ENCODE assay signal across 8 cellular contexts in genomic region chr1:975896-976683, GRCh38. TPM values are rescaled to one million over a fixed set of nuclear protein-coding genes. Genes with fewer than 3 reads are reported as not detected.
DNase-seq lines count a peak whose midpoint lies in the region; ATAC-seq, FAIRE-seq and TF ChIP-seq lines count a peak whose summit lies in the region.

No MANE protein-coding gene starts in this region.

- no peak for TF ChIP-seq POLR2A in vagina (IDR thresholded peaks at IDR 0.05)

- H3K9ac ChIP-seq in neuronal stem cell (ENCODE audit: low read depth, low read length, poor library complexity): peak overlapping the region; percentile 50

- H3K36me3 ChIP-seq in neuronal stem cell (replicated peaks in 1 of 2; ENCODE audit: control insufficient read depth in 2 of 2, insufficient read depth in 2 of 2, low read length in 2 of 2) (no peaks in the 10 kb centered on the region), vagina (no peaks in the 10 kb centered on the region)

- H3K23ac ChIP-seq in neuronal stem cell (ENCODE audit: low read depth, low read length, poor library complexity): peak overlapping the region; percentile 80

- peak overlapping the region; percentile 53 for H2BK5ac ChIP-seq in neuronal stem cell (ENCODE audit: low read length)

- no CpG with 5 or more reads among the region's 40 CpGs for WGBS in neuronal stem cell (ENCODE audit: extremely low coverage in 2 of 2, insufficient read length in 2 of 2, insufficient replicate concordance in 1 of 2), 2 donors

- no peak for FAIRE-seq in D721Med (lab: Jason Lieb, UNC)

- CTCF ChIA-PET in activated CD8-positive, alpha-beta T cell treated with anti-CD3 and anti-CD28 coated beads for 36 hours (lab: Charles Lee): interaction anchor here (0.8 to 1.2 kb wide), 7 partner anchors 9 to 107 kb away, joined by 3 to 4 read pairs (median 3); no protein-coding TSS in a partner anchor

- H2AK5ac ChIP-seq in neuronal stem cell (ENCODE audit: low read depth, low read length): peak overlapping the region; percentile 41

- DNase-seq in D721Med (ENCODE audit: insufficient read length, low spot score): peak; percentile 75
- peak; percentile 80 for DNase-seq in H4 (ENCODE audit: low spot score)
- peak; percentile 52 to 86 for DNase-seq in NCI-H526 (lab: John Stamatoyannopoulos, UW)
- DNase-seq in activated CD8-positive, alpha-beta T cell treated with anti-CD3 and anti-CD28 coated beads for 36 hours: peak; percentile 73
- DNase-seq in epithelial cell of proximal tubule (ENCODE audit: low read depth): no peak
- no peak for DNase-seq in neuronal stem cell (ENCODE audit: low spot score)
- DNase-seq in vagina (ENCODE audit: extremely low spot score in 2 of 2): no peak

- peaks cover 4% of the 10 kb centered on the region for H3K4me1 Mint-ChIP-seq in activated CD8-positive, alpha-beta T cell treated with anti-CD3 and anti-CD28 coated beads for 36 hours (ENCODE audit: low read depth)

- no peaks in the 10 kb centered on the region for H3K36me3 Mint-ChIP-seq in activated CD8-positive, alpha-beta T cell treated with anti-CD3 and anti-CD28 coated beads for 36 hours (ENCODE audit: low read depth)

- H2BK120ac ChIP-seq in neuronal stem cell (ENCODE audit: low read depth, low read length): no peak overlapping the region

- H3K18ac ChIP-seq in neuronal stem cell (ENCODE audit: low read length): peak overlapping the region; percentile 90

- POLR2A ChIA-PET in activated CD8-positive, alpha-beta T cell treated with anti-CD3 and anti-CD28 coated beads for 36 hours (lab: Charles Lee): interaction anchor here (0.7 to 1.1 kb wide), 3 partner anchors 10 to 139 kb away, joined by 3 read pairs; partner anchors contain the start of gene PLEKHN1

- intact Hi-C loops in activated CD8-positive, alpha-beta T cell treated with anti-CD3 and anti-CD28 coated beads for 36 hours (cut with micrococcal nuclease): no loop called here
- intact Hi-C loops in vagina (cut with DNase I): no loop called here

- H3K4ac ChIP-seq in neuronal stem cell (ENCODE audit: low read length): peak overlapping the region; percentile 69

- TF ChIP-seq CTCF in D721Med (IDR thresholded peaks at IDR 0.05; ENCODE audit: insufficient read depth, missing control alignments) (peak; percentile 39), epithelial cell of proximal tubule (conservative IDR thresholded peaks at IDR 0.05; ENCODE audit: low read depth, low read length) (peak; percentile 66), vagina (IDR thresholded peaks at IDR 0.05) (peak in 2 of 3 experiments; percentile 24 to 59)
- peak; percentile 75 for TF ChIP-seq CTCF in activated CD8-positive, alpha-beta T cell treated with anti-CD3 and anti-CD28 coated beads for 36 hours (IDR thresholded peaks at IDR 0.05)

- H3K14ac ChIP-seq in neuronal stem cell (ENCODE audit: low read length): peak overlapping the region; percentile 2

- H2AFZ ChIP-seq in neuronal stem cell (ENCODE audit: low read length): peak overlapping the region; percentile 94

- H3K4me3 ChIP-seq in epithelial cell of proximal tubule (ENCODE audit: low read depth, low read length) (peak overlapping the region; percentile 44), neuronal stem cell (ENCODE audit: low read length in 2 of 2) (peak overlapping the region in 1 of 2 donors; percentile 62), vagina (peak overlapping the region; percentile 23 to 34)

- H3K9me3 Mint-ChIP-seq in activated CD8-positive, alpha-beta T cell treated with anti-CD3 and anti-CD28 coated beads for 36 hours: no peaks in the 10 kb centered on the region

- H3K27me3 Mint-ChIP-seq in activated CD8-positive, alpha-beta T cell treated with anti-CD3 and anti-CD28 coated beads for 36 hours: peaks cover 15% of the 10 kb centered on the region

- H3K27ac ChIP-seq in neuronal stem cell (replicated peaks; ENCODE audit: low read length) (no peak overlapping the region), vagina (no peak overlapping the region)

- no peak overlapping the region for H3K4me3 Mint-ChIP-seq in activated CD8-positive, alpha-beta T cell treated with anti-CD3 and anti-CD28 coated beads for 36 hours

- peak; percentile 86 for ATAC-seq in activated CD8-positive, alpha-beta T cell treated with anti-CD3 and anti-CD28 coated beads for 36 hours
- ATAC-seq in HG03039 (IDR thresholded peaks at IDR 0.05; ENCODE audit: unreplicated experiment): no peak

- no peak overlapping the region for H4K91ac ChIP-seq in neuronal stem cell (ENCODE audit: low read depth, low read length, poor library complexity)

- H4K8ac ChIP-seq in neuronal stem cell (ENCODE audit: low read depth, low read length): no peak overlapping the region

- no peak overlapping the region for H3K27ac Mint-ChIP-seq in activated CD8-positive, alpha-beta T cell treated with anti-CD3 and anti-CD28 coated beads for 36 hours

- no peaks in the 10 kb centered on the region for H3K79me1 ChIP-seq in neuronal stem cell (ENCODE audit: low read depth, low read length)

- H3K4me1 ChIP-seq in neuronal stem cell (ENCODE audit: control insufficient read depth in 2 of 2, insufficient read depth in 1 of 2, low read depth in 1 of 2, low read length in 2 of 2) (peaks cover 1 to 4% of the 10 kb centered on the region in 2 donors), vagina (peaks cover 23% of the 10 kb centered on the region)

- peak overlapping the region; percentile 73 for H2BK12ac ChIP-seq in neuronal stem cell (ENCODE audit: low read length)

- H3K27me3 ChIP-seq in neuronal stem cell (ENCODE audit: control insufficient read depth in 3 of 3, insufficient read depth in 3 of 3, low read depth in 1 of 3, low read length in 3 of 3): peaks cover 0 to 67% (median 20%) of the 10 kb centered on the region in 3 experiments
- H3K27me3 ChIP-seq in vagina: peaks cover 4% of the 10 kb centered on the region

- peak overlapping the region; percentile 58 for H2BK15ac ChIP-seq in neuronal stem cell (ENCODE audit: low read length)

- peak overlapping the region; percentile 43 for H3K4me2 ChIP-seq in neuronal stem cell (ENCODE audit: insufficient read depth, low read length, poor library complexity, severe bottlenecking)

- H3K9me3 ChIP-seq in neuronal stem cell (replicated peaks in 1 of 2; ENCODE audit: control insufficient read depth in 2 of 2, insufficient read depth in 1 of 2, low read depth in 1 of 2, low read length in 2 of 2) (no peaks in the 10 kb centered on the region), vagina (no peaks in the 10 kb centered on the region)

RNA-seq across cellular contexts. Expression of gene PERM1, which starts 5.8 kb away (rescaled TPM):
- total RNA-seq in H4 (2014; rRNA removed; shearing (Covaris generic)): 0.19 TPM in 1 of 2 replicates, not detected in the other
- not detected for total RNA-seq in activated CD8-positive, alpha-beta T cell treated with anti-CD3 and anti-CD28 coated beads for 36 hours
- total RNA-seq in epithelial cell of proximal tubule (not detected in 2 replicates), vagina (not detected)
- polyA plus RNA-seq in neuronal stem cell (2013, experiment 1 of 2): not detected
- 0.01 TPM for polyA plus RNA-seq in neuronal stem cell (2013, experiment 2 of 2)

RNA-seq across cellular contexts. Expression of gene PLEKHN1, which starts 9.8 kb away (rescaled TPM):
- total RNA-seq in H4 (2014; rRNA removed; shearing (Covaris generic)): 0.08 and 1.2 TPM in 2 replicates
- total RNA-seq in activated CD8-positive, alpha-beta T cell treated with anti-CD3 and anti-CD28 coated beads for 36 hours: 1 to 10 TPM; 1.0 to 1.3 TPM
- 3.1 and 6.8 TPM in 2 replicates for total RNA-seq in epithelial cell of proximal tubule
- polyA plus RNA-seq in neuronal stem cell (2013, experiment 1 of 2): 0.07 TPM
- 0.03 TPM for polyA plus RNA-seq in neuronal stem cell (2013, experiment 2 of 2)
- total RNA-seq in vagina: 15.2 TPM

RNA-seq across cellular contexts. Expression of gene KLHL17, which starts 15.7 kb away (rescaled TPM):
- 1.9 and 5.7 TPM in 2 replicates for total RNA-seq in H4 (2014; rRNA removed; shearing (Covaris generic))
- 10 to 100 TPM; 27.8 to 31.2 TPM for total RNA-seq in activated CD8-positive, alpha-beta T cell treated with anti-CD3 and anti-CD28 coated beads for 36 hours
- 11.9 and 33.3 TPM in 2 replicates for total RNA-seq in epithelial cell of proximal tubule
- 22.0 TPM for polyA plus RNA-seq in neuronal stem cell (2013, experiment 1 of 2)
- polyA plus RNA-seq in neuronal stem cell (2013, experiment 2 of 2): 20.9 TPM
- total RNA-seq in vagina: 19.6 TPM

RNA-seq across cellular contexts. Expression of gene NOC2L, which starts 17.0 kb away (rescaled TPM):
- total RNA-seq in H4 (2014; rRNA removed; shearing (Covaris generic)): 78.4 and 90.7 TPM in 2 replicates
- total RNA-seq in activated CD8-positive, alpha-beta T cell treated with anti-CD3 and anti-CD28 coated beads for 36 hours: 100 to 1,000 TPM; 138 to 139 TPM
- total RNA-seq in epithelial cell of proximal tubule (73.9 and 132 TPM in 2 replicates), vagina (42.5 TPM)
- 33.5 TPM for polyA plus RNA-seq in neuronal stem cell (2013, experiment 1 of 2)
- 32.6 TPM for polyA plus RNA-seq in neuronal stem cell (2013, experiment 2 of 2)

RNA-seq across cellular contexts. Expression of gene HES4, which starts 23.8 kb away (rescaled TPM):
- 3.6 and 17.7 TPM in 2 replicates for total RNA-seq in H4 (2014; rRNA removed; shearing (Covaris generic))
- total RNA-seq in activated CD8-positive, alpha-beta T cell treated with anti-CD3 and anti-CD28 coated beads for 36 hours: 1 to 10 TPM; 5.7 to 9.0 TPM
- total RNA-seq in epithelial cell of proximal tubule: 141 and 193 TPM in 2 replicates
- polyA plus RNA-seq in neuronal stem cell (2013, experiment 1 of 2): 312 TPM
- polyA plus RNA-seq in neuronal stem cell (2013, experiment 2 of 2): 285 TPM
- total RNA-seq in vagina: 34.6 TPM

Comparison
In these comparisons a context has a peak if more than half of its experiments do, and no peak if none do; other contexts are left out.
1. DNase-seq: peak in D721Med (single experiment), H4 (single experiment), NCI-H526 (2 of 2) and activated CD8-positive, alpha-beta T cell treated with anti-CD3 and anti-CD28 coated beads for 36 hours (single experiment); none in epithelial cell of proximal tubule (single experiment), neuronal stem cell (single experiment) and vagina (0 of 2).
2. Peak in every context shown above with its lines, with median percentiles within 50 percentile points of each other: CTCF ChIP-seq.